In genomic region chr11:83156150-83156995, GRCh38 we compare ENCODE assay signal across 8 cellular contexts. TPM values are rescaled to one million over a fixed set of nuclear protein-coding genes. Genes with fewer than 3 reads are reported as not detected.
DNase-seq lines count a peak whose midpoint lies in the region; ATAC-seq and TF ChIP-seq lines count a peak whose summit lies in the region.

No MANE protein-coding gene starts in this region.

- ATAC-seq in GM18870 (IDR thresholded peaks at IDR 0.05; ENCODE audit: unreplicated experiment) (peak; percentile 97), HG03135 (IDR thresholded peaks at IDR 0.05; ENCODE audit: unreplicated experiment) (peak; percentile 98)
- peak; percentile 90 for ATAC-seq in central memory CD8-positive, alpha-beta T cell (replicated peaks; ENCODE audit: extremely low read depth, poor library complexity, severe bottlenecking)

- peaks cover 43% of the 10 kb centered on the region for H3K79me2 ChIP-seq in smooth muscle cell (ENCODE audit: low read depth)

- peaks cover 24% of the 10 kb centered on the region for H3K4me1 ChIP-seq in smooth muscle cell (ENCODE audit: low read depth)

- no peaks in the 10 kb centered on the region for H3K9me3 Mint-ChIP-seq in central memory CD8-positive, alpha-beta T cell

- 2% methylated on average over 33 of the region's 35 CpGs for WGBS in smooth muscle cell (ENCODE audit: low lambda C conversion rate)

- peak overlapping the region; percentile 96 for H3K27ac ChIP-seq in VCaP
- peak overlapping the region; percentile 81 for H3K27ac ChIP-seq in smooth muscle cell (ENCODE audit: low read depth)

- peak; percentile 98 for DNase-seq in AG08395 (ENCODE audit: low spot score)
- peak; percentile 99 for DNase-seq in NCI-H2196 (lab: John Stamatoyannopoulos, UW; ENCODE audit: unreplicated experiment)
- DNase-seq in central memory CD8-positive, alpha-beta T cell (ENCODE audit: low spot score in 2 of 2) = peak; percentile 91 to 96
- peak; percentile 99 for DNase-seq in inferior parietal cortex (ENCODE audit: extremely low spot score)
- DNase-seq in smooth muscle cell (lab: John Stamatoyannopoulos, UW; ENCODE audit: unreplicated experiment) = peak; percentile 97

- peak overlapping the region; percentile 80 for H2AFZ ChIP-seq in smooth muscle cell (ENCODE audit: low read depth)

- peak overlapping the region; percentile 71 for H3K9ac ChIP-seq in smooth muscle cell (ENCODE audit: low read depth)

- peak overlapping the region; percentile 65 for H3K4me3 ChIP-seq in smooth muscle cell

- H3K4me3 Mint-ChIP-seq in central memory CD8-positive, alpha-beta T cell = peak overlapping the region; percentile 98

- TF ChIP-seq CTCF in VCaP (conservative IDR thresholded peaks at IDR 0.05) (no peak), smooth muscle cell (IDR thresholded peaks at IDR 0.05; ENCODE audit: borderline replicate concordance, insufficient read depth, poor library complexity, severe bottlenecking) (no peak)

- peak overlapping the region; percentile 98 for H3K27ac Mint-ChIP-seq in central memory CD8-positive, alpha-beta T cell (ENCODE audit: low read depth)

- H3F3A ChIP-seq in smooth muscle cell (ENCODE audit: low read depth) = peaks cover 3% of the 10 kb centered on the region

- H3K36me3 ChIP-seq in smooth muscle cell (ENCODE audit: low read depth) = no peaks in the 10 kb centered on the region

- peak overlapping the region; percentile 83 for H3K4me2 ChIP-seq in smooth muscle cell

- peaks cover 49% of the 10 kb centered on the region for H3K36me3 Mint-ChIP-seq in central memory CD8-positive, alpha-beta T cell (ENCODE audit: insufficient read depth)

- H3K9me3 ChIP-seq in smooth muscle cell (replicated peaks; ENCODE audit: low read depth) = no peaks in the 10 kb centered on the region

- H4K20me1 ChIP-seq in smooth muscle cell (ENCODE audit: low read depth) = peaks cover 43% of the 10 kb centered on the region

- no peaks in the 10 kb centered on the region for H3K27me3 ChIP-seq in smooth muscle cell (ENCODE audit: low read depth)

- H3K27me3 Mint-ChIP-seq in central memory CD8-positive, alpha-beta T cell = no peaks in the 10 kb centered on the region

- peaks cover 22% of the 10 kb centered on the region for H3K4me1 Mint-ChIP-seq in central memory CD8-positive, alpha-beta T cell

RNA-seq across cellular contexts. Expression of gene PCF11, which starts 0.6 kb away (rescaled TPM):
- total RNA-seq in smooth muscle cell = 56.7 and 92.6 TPM in 2 replicates
- polyA plus RNA-seq in smooth muscle cell = 15.9 and 17.5 TPM in 2 replicates

RNA-seq across cellular contexts. Expression of gene ANKRD42, which starts 37.1 kb away (rescaled TPM):
- 16.4 and 17.8 TPM in 2 replicates for total RNA-seq in smooth muscle cell
- 10.6 and 16.2 TPM in 2 replicates for polyA plus RNA-seq in smooth muscle cell

Comparison
In these comparisons a context has a peak if more than half of its experiments do, and no peak if none do; other contexts are left out.
1. Peak in every context shown above with its lines: DNase-seq, ATAC-seq, H3K4me3 ChIP-seq and H3K27ac ChIP-seq.